17 cellular contexts compared by ENCODE assay signal in genomic region chr14:81509321-81509720, GRCh38. TPM values are rescaled to one million over a fixed set of nuclear protein-coding genes. Genes with fewer than 3 reads are reported as not detected.
DNase-seq lines count a peak whose midpoint lies in the region; ATAC-seq and TF ChIP-seq lines count a peak whose summit lies in the region.
"Had no signal": no experiment of that assay in that cellular context is flagged by ENCODE, and none has a peak within 500 bp of the region (broad histone marks: within the 10 kb centered on the region; RNA-seq: fewer than 3 reads in every experiment).

No MANE protein-coding gene starts in this region.

- CTCF ChIA-PET in Calu3 (lab: Charles Lee) = no interaction called here

- no TSS peak for BruUV-seq in Calu3 (replicated peaks; lab: Mats Ljungman, UMichigan)

- TF ChIP-seq EP300 in tibial nerve (IDR thresholded peaks at IDR 0.05) = no peak

- 55 to 69% methylated on average over 5 of the region's 5 CpGs for WGBS in tibial nerve, 2 donors

- H3K9me3 ChIP-seq in left ventricle myocardium inferior (replicated peaks) (peaks cover 12% of the 10 kb centered on the region), neutrophil (no peaks in the 10 kb centered on the region), subcutaneous abdominal adipose tissue (ENCODE audit: control insufficient read depth in 5 of 5, low read length in 5 of 5) (no peaks in the 10 kb centered on the region), tibial nerve (no peaks in the 10 kb centered on the region)
- H3K9me3 ChIP-seq: A549 had no signal

- no peaks in the 10 kb centered on the region for H3K27me3 Mint-ChIP-seq in activated T-helper 17 cell treated with anti-CD3 and anti-CD28 coated beads, Interleukin-2, amount 50 U/mL, for 72 hours
- no peaks in the 10 kb centered on the region for H3K27me3 Mint-ChIP-seq in Calu3 (ENCODE audit: unreplicated experiment)

- TF ChIP-seq CTCF in left ventricle myocardium inferior (IDR thresholded peaks at IDR 0.05; ENCODE audit: borderline replicate concordance) (no peak), neutrophil (IDR thresholded peaks at IDR 0.05) (no peak), tibial nerve (IDR thresholded peaks at IDR 0.05) (no peak), Calu3 (IDR thresholded peaks at IDR 0.05; ENCODE audit: unreplicated experiment) (no peak)

- H3K36me3 Mint-ChIP-seq in activated T-helper 17 cell treated with anti-CD3 and anti-CD28 coated beads, Interleukin-2, amount 50 U/mL, for 72 hours (ENCODE audit: low read depth) = peaks cover 91% of the 10 kb centered on the region
- H3K36me3 Mint-ChIP-seq in Calu3 (ENCODE audit: insufficient read depth, unreplicated experiment) = peaks cover 26% of the 10 kb centered on the region

- H3K27ac Mint-ChIP-seq in activated T-helper 17 cell treated with anti-CD3 and anti-CD28 coated beads, Interleukin-2, amount 50 U/mL, for 72 hours = peak overlapping the region; percentile 39
- no peak overlapping the region for H3K27ac Mint-ChIP-seq in Calu3 (ENCODE audit: unreplicated experiment)

- intact Hi-C loops in left ventricle myocardium inferior (cut with micrococcal nuclease) (no loop called here), Right ventricle myocardium inferior (cut with DNase I) (no loop called here), Calu3 (cut with micrococcal nuclease; ENCODE audit: unreplicated experiment) (no loop called here)

- H3K27ac ChIP-seq in left ventricle myocardium inferior (replicated peaks) = peak overlapping the region; percentile 57
- H3K27ac ChIP-seq in neutrophil = peak overlapping the region; percentile 53
- peak overlapping the region; percentile 74 for H3K27ac ChIP-seq in subcutaneous abdominal adipose tissue (ENCODE audit: low read depth, low read length)
- no peak overlapping the region for H3K27ac ChIP-seq in tibial nerve
- H3K27ac ChIP-seq: A549, HL-60, RWPE1 had no signal

- no peak for DNase-seq in left ventricle myocardium inferior
- DNase-seq in Right ventricle myocardium inferior (ENCODE audit: missing footprints) = no peak
- DNase-seq in tibial nerve (ENCODE audit: low spot score in 2 of 2) = no peak
- DNase-seq in Calu3 = no peak
- DNase-seq in ecto neural progenitor cell (ENCODE audit: low spot score) = no peak
- DNase-seq: C1 segment of cervical spinal cord, EL, NCI-H187, PC-3 had no signal

- no peak for ATAC-seq in Right ventricle myocardium inferior
- no peak for ATAC-seq in activated T-helper 17 cell treated with anti-CD3 and anti-CD28 coated beads, Interleukin-2, amount 50 U/mL, for 72 hours (replicated peaks)
- ATAC-seq: A549, HCT116, PC-3 had no signal

- H3K27me3 ChIP-seq in left ventricle myocardium inferior (ENCODE audit: low read depth) (no peaks in the 10 kb centered on the region), neutrophil (no peaks in the 10 kb centered on the region), subcutaneous abdominal adipose tissue (ENCODE audit: control insufficient read depth in 5 of 5, insufficient read depth in 4 of 5, low read length in 5 of 5) (no peaks in the 10 kb centered on the region), tibial nerve (no peaks in the 10 kb centered on the region)

- H3K4me1 Mint-ChIP-seq in activated T-helper 17 cell treated with anti-CD3 and anti-CD28 coated beads, Interleukin-2, amount 50 U/mL, for 72 hours = peaks cover 18% of the 10 kb centered on the region
- H3K4me1 Mint-ChIP-seq in Calu3 (ENCODE audit: low read depth, unreplicated experiment) = no peaks in the 10 kb centered on the region

- no peaks in the 10 kb centered on the region for H3K9me3 Mint-ChIP-seq in activated T-helper 17 cell treated with anti-CD3 and anti-CD28 coated beads, Interleukin-2, amount 50 U/mL, for 72 hours
- no peaks in the 10 kb centered on the region for H3K9me3 Mint-ChIP-seq in Calu3 (ENCODE audit: low read depth, unreplicated experiment)
- H3K9me3 Mint-ChIP-seq: GM23338 had no signal

- H3K36me3 ChIP-seq in left ventricle myocardium inferior (peaks cover 50% of the 10 kb centered on the region), neutrophil (peaks cover 32% of the 10 kb centered on the region), subcutaneous abdominal adipose tissue (ENCODE audit: control insufficient read depth in 5 of 5, insufficient read depth in 5 of 5, low read length in 5 of 5) (peaks cover 20 to 37% (median 21%) of the 10 kb centered on the region in 5 donors), tibial nerve (peaks cover 0 to 46% (median 0%) of the 10 kb centered on the region in 3 donors)

- peak overlapping the region in 1 of 5 donors; percentile 6 for H3K9ac ChIP-seq in subcutaneous abdominal adipose tissue (ENCODE audit: low read length in 5 of 5)

- H3K4me3 Mint-ChIP-seq in activated T-helper 17 cell treated with anti-CD3 and anti-CD28 coated beads, Interleukin-2, amount 50 U/mL, for 72 hours = no peak overlapping the region
- no peak overlapping the region for H3K4me3 Mint-ChIP-seq in Calu3 (ENCODE audit: low read depth, unreplicated experiment)
- H3K4me3 Mint-ChIP-seq: GM23338 had no signal

- H3K4me1 ChIP-seq in left ventricle myocardium inferior = peaks cover 49% of the 10 kb centered on the region
- peaks cover 42 to 44% of the 10 kb centered on the region in 2 experiments for H3K4me1 ChIP-seq in neutrophil (ENCODE audit: control insufficient read depth in 1 of 2, insufficient read depth in 1 of 2, low read depth in 1 of 2, low read length in 1 of 2)
- H3K4me1 ChIP-seq in subcutaneous abdominal adipose tissue (ENCODE audit: control insufficient read depth in 5 of 5, insufficient read depth in 5 of 5, low read length in 5 of 5) = peaks cover 2 to 42% (median 39%) of the 10 kb centered on the region in 5 donors
- H3K4me1 ChIP-seq in tibial nerve = peaks cover 0 to 41% (median 17%) of the 10 kb centered on the region in 4 donors

- H3K4me3 ChIP-seq in left ventricle myocardium inferior (peak overlapping the region; percentile 16), neutrophil (ENCODE audit: low read depth in 1 of 2, low read length in 1 of 2) (no peak overlapping the region), subcutaneous abdominal adipose tissue (ENCODE audit: low read depth in 1 of 5, low read length in 5 of 5) (no peak overlapping the region), tibial nerve (no peak overlapping the region)
- H3K4me3 ChIP-seq: A549, GM23338 had no signal

- no peak for TF ChIP-seq POLR2A in tibial nerve (IDR thresholded peaks at IDR 0.05)

RNA-seq across cellular contexts. Expression of gene SEL1L, which starts 24.3 kb away (rescaled TPM):
- total RNA-seq in left ventricle myocardium inferior (54.4 TPM), Right ventricle myocardium inferior (54.9 TPM), tibial nerve (10 to 100 TPM; 35.2 to 42.2 (median 40.1) TPM), Calu3 (2022) (95.4 and 100 TPM in 2 replicates)
- 10 to 100 TPM; 58.7 to 69.8 TPM for total RNA-seq in activated T-helper 17 cell treated with anti-CD3 and anti-CD28 coated beads, Interleukin-2, amount 50 U/mL, for 72 hours

Comparison
In these comparisons a context has a peak if more than half of its experiments do, and no peak if none do; other contexts are left out.
1. H3K27ac ChIP-seq: peak in left ventricle myocardium inferior (single experiment), neutrophil (single experiment) and subcutaneous abdominal adipose tissue (single experiment); none in tibial nerve (0 of 4).